8 cellular contexts compared by ENCODE assay signal in genomic region chr6:27176523-27177391, GRCh38.
A peak's percentile ranks its signal among the peaks of the same experiment; 100 is the strongest.
DNase-seq lines count a peak whose midpoint lies in the region; ATAC-seq lines count a peak whose summit lies in the region.
"Not testable (repeated sequence)": the region's sequence is repeated elsewhere in the genome, so short reads cannot be mapped to it uniquely, and the experiment has no call there.

No MANE protein-coding gene starts in this region.

- H3K27ac Mint-ChIP-seq in CD4-positive, CD25-positive, alpha-beta regulatory T cell = peak overlapping the region; percentile 92 to 99 (median 95)
- peak overlapping the region; percentile 90 for H3K27ac Mint-ChIP-seq in T-helper 2 cell treated with Interferon-gamma antibody and Interleukin-4, amounts not matched to agents 5 μg/mL and 100 μg/mL, for 36 hours
- H3K27ac Mint-ChIP-seq in activated naive CD4-positive, alpha-beta T cell treated with anti-CD3 and anti-CD28 coated beads, Interleukin-2, amount 50 U/mL, for 72 hours = peak overlapping the region; percentile 98 to 100

- not testable (repeated sequence) for H3K36me3 ChIP-seq in CD4-positive, CD25-positive, alpha-beta regulatory T cell (ENCODE audit: control insufficient read depth, insufficient read depth, low read length); muscle layer of duodenum (ENCODE audit: control insufficient read depth in 1 of 2, insufficient read depth in 2 of 2, low read length in 2 of 2)

- ATAC-seq in CD4-positive, CD25-positive, alpha-beta regulatory T cell (ENCODE audit: low read depth in 2 of 2) = peak; percentile 44 to 50
- peak; percentile 28 to 63 for ATAC-seq in activated naive CD4-positive, alpha-beta T cell treated with anti-CD3 and anti-CD28 coated beads, Interleukin-2, amount 50 U/mL, for 72 hours

- H3K9me3 ChIP-seq in CD4-positive, CD25-positive, alpha-beta regulatory T cell (ENCODE audit: control insufficient read depth in 2 of 2, low read length in 2 of 2); muscle layer of duodenum (ENCODE audit: control insufficient read depth in 1 of 2, low read length in 2 of 2): not testable (repeated sequence)

- not testable (repeated sequence) for H3K27me3 ChIP-seq in CD4-positive, CD25-positive, alpha-beta regulatory T cell (ENCODE audit: control insufficient read depth, insufficient read depth, low read length); muscle layer of duodenum (ENCODE audit: low read depth, low read length)

- H3K4me3 ChIP-seq in CD4-positive, CD25-positive, alpha-beta regulatory T cell (ENCODE audit: low read depth, low read length) = peak overlapping the region; percentile 97
- H3K4me3 ChIP-seq in muscle layer of duodenum (ENCODE audit: low read depth in 1 of 2, low read length in 2 of 2) = peak overlapping the region; percentile 98 to 100

- H3K27me3 Mint-ChIP-seq in CD4-positive, CD25-positive, alpha-beta regulatory T cell = peaks cover 44% of the 10 kb centered on the region
- H3K27me3 Mint-ChIP-seq in T-helper 2 cell treated with Interferon-gamma antibody and Interleukin-4, amounts not matched to agents 5 μg/mL and 100 μg/mL, for 36 hours (ENCODE audit: low read depth) = peaks cover 30% of the 10 kb centered on the region

- H3K9me3 Mint-ChIP-seq in CD4-positive, CD25-positive, alpha-beta regulatory T cell; T-helper 2 cell treated with Interferon-gamma antibody and Interleukin-4, amounts not matched to agents 5 μg/mL and 100 μg/mL, for 36 hours; activated naive CD4-positive, alpha-beta T cell treated with anti-CD3 and anti-CD28 coated beads, Interleukin-2, amount 50 U/mL, for 72 hours: not testable (repeated sequence)

- H3K4me1 ChIP-seq in CD4-positive, CD25-positive, alpha-beta regulatory T cell (ENCODE audit: control insufficient read depth, insufficient read depth, low read length, poor library complexity, severe bottlenecking) = peaks cover 19% of the 10 kb centered on the region
- H3K4me1 ChIP-seq in muscle layer of duodenum (ENCODE audit: control insufficient read depth in 1 of 2, insufficient read depth in 2 of 2, low read length in 2 of 2) = not testable (repeated sequence)

- H3K36me3 Mint-ChIP-seq in CD4-positive, CD25-positive, alpha-beta regulatory T cell; T-helper 2 cell treated with Interferon-gamma antibody and Interleukin-4, amounts not matched to agents 5 μg/mL and 100 μg/mL, for 36 hours (ENCODE audit: low read depth); activated naive CD4-positive, alpha-beta T cell treated with anti-CD3 and anti-CD28 coated beads, Interleukin-2, amount 50 U/mL, for 72 hours: not testable (repeated sequence)

- peak overlapping the region; percentile 33 for H3K27ac ChIP-seq in CD4-positive, CD25-positive, alpha-beta regulatory T cell (ENCODE audit: insufficient read depth, low read length, poor library complexity, severe bottlenecking)
- not testable (repeated sequence) for H3K27ac ChIP-seq in muscle layer of duodenum (ENCODE audit: low read length)

- H3K4me3 Mint-ChIP-seq in CD4-positive, CD25-positive, alpha-beta regulatory T cell = peak overlapping the region; percentile 97 to 99 (median 98)
- H3K4me3 Mint-ChIP-seq in T-helper 2 cell treated with Interferon-gamma antibody and Interleukin-4, amounts not matched to agents 5 μg/mL and 100 μg/mL, for 36 hours = peak overlapping the region; percentile 97

- DNase-seq in CD4-positive, CD25-positive, alpha-beta regulatory T cell = peak; percentile 57 to 82 (median 72)
- DNase-seq in H4 (ENCODE audit: low spot score) (peak; percentile 18), NCI-H1694 (lab: John Stamatoyannopoulos, UW) (peak; percentile 32), fibroblast of the conjunctiva (ENCODE audit: low read depth) (peak; percentile 27)
- peak; percentile 52 for DNase-seq in T-helper 2 cell treated with Interferon-gamma antibody and Interleukin-4, amounts not matched to agents 5 μg/mL and 100 μg/mL, for 36 hours (ENCODE audit: low spot score)
- peak; percentile 65 to 77 for DNase-seq in activated naive CD4-positive, alpha-beta T cell treated with anti-CD3 and anti-CD28 coated beads, Interleukin-2, amount 50 U/mL, for 72 hours (ENCODE audit: low spot score in 2 of 2)
- DNase-seq in stimulated activated CD8-positive, alpha-beta memory T cell treated with anti-CD3 and anti-CD28 coated beads, Interleukin-15, amount 100 ng/mL, for 1 hour (ENCODE audit: low read depth) = peak; percentile 49

- H3K4me1 Mint-ChIP-seq in CD4-positive, CD25-positive, alpha-beta regulatory T cell = peaks cover 2 to 30% (median 12%) of the 10 kb centered on the region in 4 donors
- peaks cover 11% of the 10 kb centered on the region for H3K4me1 Mint-ChIP-seq in T-helper 2 cell treated with Interferon-gamma antibody and Interleukin-4, amounts not matched to agents 5 μg/mL and 100 μg/mL, for 36 hours (ENCODE audit: low read depth)

Comparison
In these comparisons a context has a peak if more than half of its experiments do, and no peak if none do; other contexts are left out.
1. DNase-seq: peak in every context shown above with its lines; median percentile 72 in CD4-positive, CD25-positive, alpha-beta regulatory T cell; 71 in activated naive CD4-positive, alpha-beta T cell treated with anti-CD3 and anti-CD28 coated beads, Interleukin-2, amount 50 U/mL, for 72 hours; 52 in T-helper 2 cell treated with Interferon-gamma antibody and Interleukin-4, amounts not matched to agents 5 μg/mL and 100 μg/mL, for 36 hours; 49 in stimulated activated CD8-positive, alpha-beta memory T cell treated with anti-CD3 and anti-CD28 coated beads, Interleukin-15, amount 100 ng/mL, for 1 hour; 32 in NCI-H1694; 27 in fibroblast of the conjunctiva; 18 in H4.